In genomic region chr5:132434813-132435286, GRCh38 we compare ENCODE assay signal across 12 cellular contexts. TPM values are rescaled to one million over a fixed set of nuclear protein-coding genes. Genes with fewer than 3 reads are reported as not detected.
DNase-seq lines count a peak whose midpoint lies in the region; ATAC-seq lines count a peak whose summit lies in the region.
"Had no signal": no experiment of that assay in that cellular context is flagged by ENCODE, and none has a peak within 500 bp of the region (broad histone marks: within the 10 kb centered on the region; RNA-seq: fewer than 3 reads in every experiment).

No MANE protein-coding gene starts in this region.

- H3K27me3 ChIP-seq in mesenchymal stem cell (ENCODE audit: control insufficient read depth in 1 of 2, insufficient read depth in 1 of 2, low read length in 2 of 2) (no peaks in the 10 kb centered on the region), subcutaneous abdominal adipose tissue (ENCODE audit: control insufficient read depth in 5 of 5, insufficient read depth in 4 of 5, low read length in 5 of 5) (no peaks in the 10 kb centered on the region), aorta (ENCODE audit: control insufficient read depth in 1 of 2, insufficient read depth in 2 of 2, low read length in 1 of 2) (no peaks in the 10 kb centered on the region)

- H3K27ac Mint-ChIP-seq in activated naive CD4-positive, alpha-beta T cell treated with anti-CD3 and anti-CD28 coated beads, Interleukin-2, amount 50 U/mL, for 72 hours, result peak overlapping the region; percentile 18 to 81
- peak overlapping the region; percentile 29 for H3K27ac Mint-ChIP-seq in activated T-helper 17 cell treated with anti-CD3 and anti-CD28 coated beads, Interleukin-2, amount 50 U/mL, for 72 hours

- no peaks in the 10 kb centered on the region for H3K9me3 ChIP-seq in mesenchymal stem cell (ENCODE audit: control insufficient read depth, low read length)
- no peaks in the 10 kb centered on the region for H3K9me3 ChIP-seq in subcutaneous abdominal adipose tissue (ENCODE audit: control insufficient read depth in 5 of 5, low read length in 5 of 5)
- H3K9me3 ChIP-seq in aorta (ENCODE audit: control insufficient read depth, low read length), result no peaks in the 10 kb centered on the region
- H3K9me3 ChIP-seq: thoracic aorta had no signal

- H3K36me3 Mint-ChIP-seq in activated naive CD4-positive, alpha-beta T cell treated with anti-CD3 and anti-CD28 coated beads, Interleukin-2, amount 50 U/mL, for 72 hours, result peaks cover 13 to 24% of the 10 kb centered on the region in 2 donors
- peaks cover 53% of the 10 kb centered on the region for H3K36me3 Mint-ChIP-seq in activated T-helper 17 cell treated with anti-CD3 and anti-CD28 coated beads, Interleukin-2, amount 50 U/mL, for 72 hours (ENCODE audit: low read depth)

- no peak overlapping the region for H2BK15ac ChIP-seq in mesenchymal stem cell (ENCODE audit: low read depth, poor library complexity, severe bottlenecking)

- 30% methylated on average over 9 of the region's 9 CpGs for WGBS in mesenchymal stem cell
- WGBS in aorta, 2 donors, result 74 to 77% methylated on average over 9 of the region's 9 CpGs

- peak overlapping the region in 1 of 2 experiments; percentile 93 for H3K14ac ChIP-seq in mesenchymal stem cell (ENCODE audit: low read length in 2 of 2)

- H2AK5ac ChIP-seq in mesenchymal stem cell (ENCODE audit: low read length, severe bottlenecking), result peak overlapping the region; percentile 80

- H3K4me1 ChIP-seq in mesenchymal stem cell (ENCODE audit: control insufficient read depth, insufficient read depth, low read depth, low read length) (peaks cover 17% of the 10 kb centered on the region), subcutaneous abdominal adipose tissue (ENCODE audit: control insufficient read depth in 5 of 5, insufficient read depth in 5 of 5, low read length in 5 of 5) (peaks cover 23 to 79% (median 53%) of the 10 kb centered on the region in 5 donors), aorta (ENCODE audit: control insufficient read depth in 1 of 2, insufficient read depth in 2 of 2, low read length in 2 of 2) (peaks cover 0 to 6% of the 10 kb centered on the region in 2 donors)

- peak overlapping the region; percentile 11 for H2BK5ac ChIP-seq in mesenchymal stem cell (ENCODE audit: low read depth, low read length, poor library complexity, severe bottlenecking)

- H3K4me3 ChIP-seq in mesenchymal stem cell (ENCODE audit: insufficient read depth in 1 of 2, low read depth in 1 of 2, low read length in 2 of 2) (no peak overlapping the region), subcutaneous abdominal adipose tissue (ENCODE audit: low read depth in 1 of 5, low read length in 5 of 5) (no peak overlapping the region), aorta (ENCODE audit: low read length in 2 of 2) (no peak overlapping the region)
- H3K4me3 ChIP-seq: thoracic aorta had no signal

- H3K23ac ChIP-seq in mesenchymal stem cell (ENCODE audit: low read length in 2 of 2), result no peak overlapping the region

- H3K79me1 ChIP-seq in mesenchymal stem cell (replicated peaks; ENCODE audit: low read length, poor library complexity, severe bottlenecking), result peaks cover 23% of the 10 kb centered on the region

- H3K27ac ChIP-seq in mesenchymal stem cell (ENCODE audit: low read length, poor library complexity, severe bottlenecking) (peak overlapping the region; percentile 34), subcutaneous abdominal adipose tissue (ENCODE audit: low read depth, low read length) (peak overlapping the region; percentile 45), aorta (ENCODE audit: low read depth in 1 of 2, low read length in 2 of 2) (no peak overlapping the region)
- H3K27ac ChIP-seq: thoracic aorta had no signal

- DNase-seq in activated naive CD4-positive, alpha-beta T cell treated with anti-CD3 and anti-CD28 coated beads, Interleukin-2, amount 50 U/mL, for 72 hours (ENCODE audit: low spot score in 2 of 2), result no peak
- DNase-seq in activated naive CD4-positive, alpha-beta T cell (lab: John Stamatoyannopoulos, UW), result no peak
- DNase-seq in mesenchymal stem cell (no peak), aorta (no peak), NCI-H2029 (lab: John Stamatoyannopoulos, UW) (no peak), NCI-H1105 (lab: John Stamatoyannopoulos, UW) (no peak)
- DNase-seq: caudate nucleus, GF-D8, islet precursor cell had no signal

- peaks cover 0 to 9% of the 10 kb centered on the region in 2 experiments for H3K36me3 ChIP-seq in mesenchymal stem cell (ENCODE audit: control insufficient read depth in 1 of 2, insufficient read depth in 2 of 2, low read depth in 1 of 2, low read length in 2 of 2)
- H3K36me3 ChIP-seq in subcutaneous abdominal adipose tissue (ENCODE audit: control insufficient read depth in 5 of 5, insufficient read depth in 5 of 5, low read length in 5 of 5), result peaks cover 0 to 10% (median 4%) of the 10 kb centered on the region in 5 donors
- no peaks in the 10 kb centered on the region for H3K36me3 ChIP-seq in aorta (ENCODE audit: control insufficient read depth in 1 of 2, insufficient read depth in 2 of 2, low read length in 1 of 2)
- H3K36me3 ChIP-seq: thoracic aorta had no signal

- peak overlapping the region; percentile 56 for H2BK120ac ChIP-seq in mesenchymal stem cell (ENCODE audit: low read depth, low read length)

- no peak for ATAC-seq in activated naive CD4-positive, alpha-beta T cell treated with anti-CD3 and anti-CD28 coated beads, Interleukin-2, amount 50 U/mL, for 72 hours
- ATAC-seq in activated T-helper 17 cell treated with anti-CD3 and anti-CD28 coated beads, Interleukin-2, amount 50 U/mL, for 72 hours (replicated peaks), result no peak
- no peak for ATAC-seq in aorta (ENCODE audit: low FRiP score)

- peak overlapping the region; percentile 7 for H3K4me3 Mint-ChIP-seq in activated T-helper 17 cell treated with anti-CD3 and anti-CD28 coated beads, Interleukin-2, amount 50 U/mL, for 72 hours

- peak overlapping the region; percentile 97 to 99 for H2BK12ac ChIP-seq in mesenchymal stem cell (ENCODE audit: low read length in 2 of 2)

- no peaks in the 10 kb centered on the region for H3K27me3 Mint-ChIP-seq in activated T-helper 17 cell treated with anti-CD3 and anti-CD28 coated beads, Interleukin-2, amount 50 U/mL, for 72 hours

- intact Hi-C loops in aorta (cut with DNase I), result no loop called here

- H3K9ac ChIP-seq in mesenchymal stem cell (ENCODE audit: low read length) (no peak overlapping the region), subcutaneous abdominal adipose tissue (ENCODE audit: low read length in 5 of 5) (peak overlapping the region in 1 of 5 donors; percentile 15)

- no peak overlapping the region for H2AFZ ChIP-seq in mesenchymal stem cell (ENCODE audit: low read depth, low read length)

- H3K18ac ChIP-seq in mesenchymal stem cell (ENCODE audit: low read depth in 1 of 2, low read length in 2 of 2), result peak overlapping the region; percentile 89 to 92

- peaks cover 0 to 4% of the 10 kb centered on the region in 2 donors for H3K9me3 Mint-ChIP-seq in activated naive CD4-positive, alpha-beta T cell treated with anti-CD3 and anti-CD28 coated beads, Interleukin-2, amount 50 U/mL, for 72 hours
- H3K9me3 Mint-ChIP-seq in activated T-helper 17 cell treated with anti-CD3 and anti-CD28 coated beads, Interleukin-2, amount 50 U/mL, for 72 hours, result no peaks in the 10 kb centered on the region

- H4K91ac ChIP-seq in mesenchymal stem cell (ENCODE audit: low read length), result peak overlapping the region; percentile 94

- peak overlapping the region; percentile 86 for H4K8ac ChIP-seq in mesenchymal stem cell (ENCODE audit: low read length)

- peak overlapping the region; percentile 55 to 93 for H3K4ac ChIP-seq in mesenchymal stem cell (ENCODE audit: low read depth in 1 of 2, low read length in 2 of 2)

- no peak overlapping the region for H3K4me2 ChIP-seq in mesenchymal stem cell (ENCODE audit: low read length, poor library complexity, severe bottlenecking)

- H3K4me1 Mint-ChIP-seq in activated T-helper 17 cell treated with anti-CD3 and anti-CD28 coated beads, Interleukin-2, amount 50 U/mL, for 72 hours, result peaks cover 75% of the 10 kb centered on the region

RNA-seq across cellular contexts. Expression of gene IRF1, which starts 55.7 kb away (rescaled TPM):
- total RNA-seq in activated naive CD4-positive, alpha-beta T cell treated with anti-CD3 and anti-CD28 coated beads, Interleukin-2, amount 50 U/mL, for 72 hours, result 100 to 1,000 TPM; 107 to 156 TPM
- total RNA-seq in activated T-helper 17 cell treated with anti-CD3 and anti-CD28 coated beads, Interleukin-2, amount 50 U/mL, for 72 hours, result 100 to 1,000 TPM; 125 to 174 TPM
- polyA plus RNA-seq in mesenchymal stem cell (2013, experiment 1 of 2), result 33.6 TPM
- 35.8 TPM for polyA plus RNA-seq in mesenchymal stem cell (2013, experiment 2 of 2)
- 10 to 100 TPM; 26.8 to 36.1 TPM for total RNA-seq in aorta
- polyA plus RNA-seq in aorta, result 10 to 100 TPM; 12.9 to 13.1 TPM

Comparison
In these comparisons a context has a peak if more than half of its experiments do, and no peak if none do; other contexts are left out.
1. H3K27ac ChIP-seq: peak in mesenchymal stem cell (single experiment) and subcutaneous abdominal adipose tissue (single experiment); none in aorta (0 of 2).